ENCODE assay signal across 8 cellular contexts in genomic region chr14:73238262-73238852, GRCh38. TPM values are rescaled to one million over a fixed set of nuclear protein-coding genes. Genes with fewer than 3 reads are reported as not detected.
DNase-seq lines count a peak whose midpoint lies in the region; ATAC-seq, FAIRE-seq and TF ChIP-seq lines count a peak whose summit lies in the region.

No MANE protein-coding gene starts in this region.

- H3K4me3 ChIP-seq in A549 (peak overlapping the region; percentile 75), H7 (ENCODE audit: insufficient read depth, low read depth, low read length) (peak overlapping the region; percentile 45), WI38 (ENCODE audit: low read depth, low read length) (peak overlapping the region; percentile 41), gastrocnemius medialis (peak overlapping the region; percentile 44 to 55 (median 50))

- no peak for TF ChIP-seq EP300 in A549 (IDR thresholded peaks at IDR 0.05)

- DNase-seq in A549 (ENCODE audit: low read depth in 1 of 2, low spot score in 1 of 2) (peak in 1 of 2 experiments; percentile 38), H7 (no peak), glomerular visceral epithelial cell (ENCODE audit: extremely low spot score) (peak; percentile 91), gastrocnemius medialis (no peak), NCI-H2081 (lab: John Stamatoyannopoulos, UW) (no peak)

- H3K4me2 ChIP-seq in A549, result peak overlapping the region; percentile 87

- H3K36me3 ChIP-seq in H7 (replicated peaks; ENCODE audit: control insufficient read depth, insufficient read depth, low read length) (no peaks in the 10 kb centered on the region), gastrocnemius medialis (no peaks in the 10 kb centered on the region)

- ATAC-seq in A549 (peak; percentile 17 to 22), gastrocnemius medialis (no peak), GM21381 (IDR thresholded peaks at IDR 0.05; ENCODE audit: unreplicated experiment) (no peak), GM19452 (IDR thresholded peaks at IDR 0.05; ENCODE audit: unreplicated experiment) (no peak)

- intact Hi-C loops in gastrocnemius medialis (cut with DNase I; ENCODE audit: low total_unique reads), result no loop called here

- in situ Hi-C loops in gastrocnemius medialis (cut with MboI; ENCODE audit: low sequenced_read_pairs in 4 of 4), result no loop called here

- no peak for TF ChIP-seq RAD21 in A549 (conservative IDR thresholded peaks at IDR 0.05 in 1 of 2, IDR thresholded peaks at IDR 0.05 in 1 of 2)

- peaks cover 67% of the 10 kb centered on the region for H3K27me3 ChIP-seq in H7 (ENCODE audit: control insufficient read depth, insufficient read depth, low read length)
- peaks cover 39 to 53% (median 39%) of the 10 kb centered on the region in 3 donors for H3K27me3 ChIP-seq in gastrocnemius medialis

- CTCF ChIA-PET in A549 (lab: Yijun Ruan, JAX), result interaction anchor here (0.7 to 2.0 kb wide), 5 partner anchors 9 to 234 kb away, joined by 3 to 7 read pairs (median 6); no protein-coding TSS in a partner anchor

- TF ChIP-seq POLR2A in A549 (IDR thresholded peaks at IDR 0.05; ENCODE audit: low read length), result no peak
- no peak for TF ChIP-seq POLR2A in gastrocnemius medialis (IDR thresholded peaks at IDR 0.05)

- no peak for TF ChIP-seq CTCF in A549 (IDR thresholded peaks at IDR 0.05)
- no peak for TF ChIP-seq CTCF in WI38 (IDR thresholded peaks at IDR 0.05; ENCODE audit: low read depth, low read length)
- TF ChIP-seq CTCF in gastrocnemius medialis (IDR thresholded peaks at IDR 0.05 in 4 of 5, conservative IDR thresholded peaks at IDR 0.05 in 1 of 5), result no peak

- H3K27ac ChIP-seq in A549 (peak overlapping the region; percentile 79 to 94), gastrocnemius medialis (no peak overlapping the region)

- H3K9me3 ChIP-seq in A549 (no peaks in the 10 kb centered on the region), gastrocnemius medialis (no peaks in the 10 kb centered on the region)

- POLR2A ChIA-PET in A549 (lab: Yijun Ruan, JAX), result interaction anchor here (0.7 kb wide), 1 partner anchor 252 kb away, joined by 3 read pairs; the partner anchor contains the start of gene RIOX1

- WGBS in A549 (ENCODE audit: missing lambda C conversion rate), result 21% methylated on average over 25 of the region's 25 CpGs

- H3K4me1 ChIP-seq in A549 (peaks cover 33% of the 10 kb centered on the region), gastrocnemius medialis (peaks cover 8 to 19% of the 10 kb centered on the region in 2 donors)

- no peak for FAIRE-seq in A549 (lab: Jason Lieb, UNC)

TF ChIP-seq in A549, 52 proteins besides CTCF, POLR2A, EP300 and RAD21:
- TF ChIP-seq NFE2L2 (conservative IDR thresholded peaks at IDR 0.05; ENCODE audit: low read length) (no peak), MAFK (IDR thresholded peaks at IDR 0.05; ENCODE audit: partially characterized antibody) (peak; percentile 45), E2F6 (IDR thresholded peaks at IDR 0.05; ENCODE audit: borderline replicate concordance, low read depth) (peak; percentile 51; the same call in 1 of the 2 replicates), FOSL2 (IDR thresholded peaks at IDR 0.05) (no peak), FOSL2 (CRISPR knock-in tag; IDR thresholded peaks at IDR 0.05) (peak; percentile 42; the same call in 1 of the 2 replicates), KDM1A (IDR thresholded peaks at IDR 0.05; ENCODE audit: low read depth) (no peak)

RNA-seq across cellular contexts. Expression of gene PAPLN, which starts 1.1 kb away (rescaled TPM):
- 4.3 and 5.0 TPM in 2 replicates for polyA plus RNA-seq in A549 (2011; rRNA removed)
- 5.9 and 9.2 TPM in 2 replicates for polyA plus RNA-seq in A549 (2012; cell fraction: cytosol; rRNA removed)
- 48.0 and 53.9 TPM in 2 replicates for polyA plus RNA-seq in A549 (2012; cell fraction: nucleus; rRNA removed)
- polyA plus RNA-seq in A549 (2017; fragmentation: RNase III; extraction: RNeasy Plus Mini Kit Qiagen cat#74134 plus additional on column Dnase treatment), result 4.5 to 6.6 TPM (median 5.0 TPM) in 3 replicates
- polyA minus RNA-seq in A549 (2011; rRNA and poly(A)+ RNA removed), result 5.9 and 7.1 TPM in 2 replicates
- total RNA-seq in H7 (2014; rRNA removed; shearing (Covaris generic)), result 1.0 and 2.2 TPM in 2 replicates
- total RNA-seq in gastrocnemius medialis, result 1 to 10 TPM; 1.9 to 5.0 (median 2.5) TPM

Comparison
In these comparisons a context has a peak if more than half of its experiments do, and no peak if none do; other contexts are left out.
1. ATAC-seq: peak in A549 (2 of 2); none in gastrocnemius medialis (0 of 2), GM21381 (single experiment) and GM19452 (single experiment).
2. H3K27ac ChIP-seq: peak in A549 (2 of 2); none in gastrocnemius medialis (0 of 4).
3. Peak in every context shown above with its lines, with median percentiles within 50 percentile points of each other: H3K4me3 ChIP-seq.